Comparison of ENCODE assay signal across 8 cellular contexts in genomic region chr10:110007701-110008517, GRCh38. TPM values are rescaled to one million over a fixed set of nuclear protein-coding genes. Genes with fewer than 3 reads are reported as not detected.
DNase-seq lines count a peak whose midpoint lies in the region; ATAC-seq and TF ChIP-seq lines count a peak whose summit lies in the region.

Gene ADD3 (plus strand): TSS chr10:110007984. CDS start chr10:110100654, 92,670 bp downstream.

- POLR2A ChIA-PET in T-cell (lab: Charles Lee), result interaction anchor here (0.5 to 1.2 kb wide), 7 partner anchors 37 to 207 kb away, joined by 3 to 7 read pairs (median 5); no protein-coding TSS in a partner anchor

- peak within 1 kb of the TSS; percentile 89 for H3K4me3 ChIP-seq in GM12864 (ENCODE audit: low read depth, low read length)

- peak within 1 kb of the TSS; percentile 47 for H3K27ac ChIP-seq in adipose tissue (ENCODE audit: low read depth, low read length)

- H3K4me1 Mint-ChIP-seq in T-cell (peaks cover 43 to 49% (median 48%) of the 10 kb centered on the region in 3 donors), type B pancreatic cell (ENCODE audit: unreplicated experiment) (peaks cover 51% of the 10 kb centered on the region)

- WGBS in adipose tissue, 3 donors, result 0 to 1% (median 1%) methylated on average over 47 to 83 of the region's 83 CpGs

- CTCF ChIA-PET in T-cell (lab: Charles Lee), result interaction anchor here (0.6 to 1.2 kb wide), 6 partner anchors 32 to 124 kb away, joined by 3 to 6 read pairs (median 4); no protein-coding TSS in a partner anchor

- H3K4me3 Mint-ChIP-seq in T-cell, result no peak within 1 kb of the TSS
- no peak within 1 kb of the TSS for H3K4me3 Mint-ChIP-seq in type B pancreatic cell

- H3K27me3 Mint-ChIP-seq in T-cell (no peaks in the 10 kb centered on the region), type B pancreatic cell (no peaks in the 10 kb centered on the region)

- peak; percentile 60 for ATAC-seq in HG02571 (IDR thresholded peaks at IDR 0.05; ENCODE audit: unreplicated experiment)
- peak; percentile 70 to 76 (median 73) for ATAC-seq in T-cell (replicated peaks in 1 of 4)

- DNase-seq in GM12864 (ENCODE audit: low read depth), result peak; percentile 58
- peak; percentile 81 for DNase-seq in NCI-H1048 (lab: John Stamatoyannopoulos, UW)
- peak; percentile 83 to 93 (median 88) for DNase-seq in T-cell
- peak; percentile 97 for DNase-seq in cardiac septum (ENCODE audit: low spot score)
- DNase-seq in posterior cingulate gyrus, result peak; percentile 90 to 99 (median 95)
- DNase-seq in type B pancreatic cell (ENCODE audit: extremely low spot score, unreplicated experiment), result peak; percentile 97

- TF ChIP-seq CTCF in GM12864 (IDR thresholded peaks at IDR 0.05; ENCODE audit: low read depth, low read length, missing control alignments) (no peak), type B pancreatic cell (conservative IDR thresholded peaks at IDR 0.05) (no peak)

- peak within 1 kb of the TSS; percentile 96 to 99 for H3K27ac Mint-ChIP-seq in T-cell
- H3K27ac Mint-ChIP-seq in type B pancreatic cell, result peak within 1 kb of the TSS; percentile 84

- H3K36me3 Mint-ChIP-seq in T-cell (no peaks in the 10 kb centered on the region), type B pancreatic cell (no peaks in the 10 kb centered on the region)

- H3K9me3 Mint-ChIP-seq in T-cell (no peaks in the 10 kb centered on the region), type B pancreatic cell (no peaks in the 10 kb centered on the region)

- intact Hi-C loops in cardiac septum (cut with DNase I), result loop anchor here (2.0 to 10.0 kb wide), 4 partner anchors 67 to 497 kb away; no protein-coding TSS in a partner anchor
- intact Hi-C loops in posterior cingulate gyrus (cut with DNase I), result loop anchor here (5.0 to 10.0 kb wide), 4 partner anchors 86 to 217 kb away; partner anchors contain the start of gene XPNPEP1

RNA-seq across cellular contexts. Expression of gene ADD3, which starts in this region (rescaled TPM):
- total RNA-seq in T-cell, result 100 to 1,000 TPM; 296 to 481 (median 303) TPM
- 100 to 1,000 TPM in 1 of 3 donors, 10 to 100 TPM in 2; 26.1 to 131 (median 39.8) TPM for polyA plus RNA-seq in adipose tissue
- total RNA-seq in cardiac septum, result 77.2 TPM
- 140 and 183 TPM in 2 replicates for total RNA-seq in type B pancreatic cell (ENCODE audit: low replicate concordance)

Comparison
In these comparisons a context has a peak if more than half of its experiments do, and no peak if none do; other contexts are left out.
1. Peak in every context shown above with its lines: DNase-seq, ATAC-seq, H3K4me3 ChIP-seq and H3K27ac ChIP-seq.